15 cellular contexts compared by ENCODE assay signal in genomic region chr11:121471167-121471566, GRCh38.
"Had no signal": no experiment of that assay in that cellular context is flagged by ENCODE, and none has a peak within 500 bp of the region (broad histone marks: within the 10 kb centered on the region; RNA-seq: fewer than 3 reads in every experiment).

No MANE protein-coding gene starts in this region.

- H3K27ac ChIP-seq: cardiac muscle cell, right atrium auricular region had no signal

- H3K9me3 Mint-ChIP-seq: activated T-helper 2 cell treated with anti-CD3 and anti-CD28 coated beads, Interferon-gamma antibody, Interleukin-2, Interleukin-4, amounts not matched to agents 10 μg/mL and 5 μg/mL and 100 μg/mL, durations not matched to agents 14 hours and 24 hours and 36 hours; naive B cell; T-helper 1 cell treated with Interleukin-12 subunit alpha and Interleukin-12 subunit beta and Interleukin-4 antibody, amounts not matched to agents 30 μg/mL and 1 μg/mL, for 36 hours had no signal

- FAIRE-seq: small intestine had no signal

- H3K27me3 Mint-ChIP-seq: naive B cell had no signal

- H3K4me3 Mint-ChIP-seq: T-helper 1 cell treated with Interleukin-12 subunit alpha and Interleukin-12 subunit beta and Interleukin-4 antibody, amounts not matched to agents 30 μg/mL and 1 μg/mL, for 36 hours had no signal

- H3K27ac Mint-ChIP-seq: activated T-helper 2 cell treated with anti-CD3 and anti-CD28 coated beads, Interferon-gamma antibody, Interleukin-2, Interleukin-4, amounts not matched to agents 10 μg/mL and 5 μg/mL and 100 μg/mL, durations not matched to agents 14 hours and 24 hours and 36 hours; T-helper 1 cell treated with Interleukin-12 subunit alpha and Interleukin-12 subunit beta and Interleukin-4 antibody, amounts not matched to agents 30 μg/mL and 1 μg/mL, for 36 hours had no signal

- H3K4me3 ChIP-seq: cardiac muscle cell, lung, right atrium auricular region had no signal

- H3K9me3 ChIP-seq: right atrium auricular region had no signal

- H3K36me3 ChIP-seq: cardiac muscle cell, right atrium auricular region had no signal

- H3K27me3 ChIP-seq: cardiac muscle cell, right atrium auricular region had no signal

- DNase-seq: activated CD4-positive, alpha-beta T cell treated with anti-CD3 and anti-CD28 coated beads for 1 hour; activated CD8-positive, alpha-beta memory T cell treated with anti-CD3 and anti-CD28 coated beads for 24 hours; cortex of kidney; hippocampal formation; kidney glomerular epithelial cell; naive B cell; nucleus accumbens; SHP77 treated with DMSO at 0.1 percent for 48 hours; small intestine; trophoblast cell had no signal
